In the genomic region with DNA sequence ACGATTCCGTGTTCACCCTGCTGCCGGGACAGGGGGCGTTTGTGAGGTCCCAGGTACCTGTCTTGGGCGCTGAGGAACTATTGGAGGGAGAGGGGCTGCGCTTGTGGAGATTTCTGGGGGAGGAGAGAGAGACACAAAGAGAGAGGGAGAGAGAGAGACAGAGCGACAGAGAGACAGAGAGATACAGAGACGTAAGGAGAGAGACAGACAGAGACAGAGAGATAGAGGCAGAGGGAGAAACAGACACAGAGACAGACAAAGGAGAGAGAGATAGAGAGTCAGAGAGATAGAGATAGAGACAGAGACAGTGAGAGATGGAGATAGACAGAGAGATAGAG, we compare ENCODE assay signal across 14 cellular contexts. TPM values are rescaled to one million over a fixed set of nuclear protein-coding genes. Genes with fewer than 3 reads are reported as not detected.
DNase-seq lines count a peak whose midpoint lies in the region; ATAC-seq and TF ChIP-seq lines count a peak whose summit lies in the region.
"Had no signal": no experiment of that assay in that cellular context is flagged by ENCODE, and none has a peak within 500 bp of the region (broad histone marks: within the 10 kb centered on the region; RNA-seq: fewer than 3 reads in every experiment).

No MANE protein-coding gene starts in this region.

- peak overlapping the region; percentile 37 for H3K27ac Mint-ChIP-seq in activated CD4-positive, alpha-beta T cell treated with anti-CD3 and anti-CD28 coated beads, Interleukin-2, amount 10 ng/mL, durations not matched to agents 7 days and 5 days
- H3K27ac Mint-ChIP-seq in dendritic cell treated with granulocyte-macrophage colony-stimulating factor and Interleukin-4, amounts not matched to agents 40 ng/mL and 50 ng/mL, for 4 days, result peak overlapping the region; percentile 9
- no peak overlapping the region for H3K27ac Mint-ChIP-seq in nephron

- intact Hi-C loops in dendritic cell treated with granulocyte-macrophage colony-stimulating factor and Interleukin-4, amounts not matched to agents 40 ng/mL and 50 ng/mL, for 4 days (cut with micrococcal nuclease), result no loop called here

- no peak overlapping the region for H3K4me3 ChIP-seq in HEK293 (ENCODE audit: low read depth, low read length)
- H3K4me3 ChIP-seq: SJCRH30, testis had no signal

- H3K36me3 ChIP-seq in HEK293 (ENCODE audit: control insufficient read depth in 2 of 2, insufficient read depth in 1 of 2, low read length in 2 of 2), result no peaks in the 10 kb centered on the region
- H3K36me3 ChIP-seq: SJCRH30 had no signal

- H3K9me3 Mint-ChIP-seq in activated CD4-positive, alpha-beta T cell treated with anti-CD3 and anti-CD28 coated beads, Interleukin-2, amount 10 ng/mL, durations not matched to agents 7 days and 5 days, result no peaks in the 10 kb centered on the region
- no peaks in the 10 kb centered on the region for H3K9me3 Mint-ChIP-seq in dendritic cell treated with granulocyte-macrophage colony-stimulating factor and Interleukin-4, amounts not matched to agents 40 ng/mL and 50 ng/mL, for 4 days
- peaks cover 8% of the 10 kb centered on the region for H3K9me3 Mint-ChIP-seq in nephron

- no peak overlapping the region for H3K27ac ChIP-seq in HEK293 (ENCODE audit: extremely low read depth, low read depth, low read length)
- H3K27ac ChIP-seq: KMS-11, SJCRH30, testis had no signal

- POLR2A ChIA-PET in activated CD4-positive, alpha-beta T cell treated with anti-CD3 and anti-CD28 coated beads, Interleukin-2, amount 10 ng/mL, durations not matched to agents 7 days and 5 days (lab: Charles Lee), result no interaction called here
- POLR2A ChIA-PET in HEK293 (lab: Yijun Ruan, JAX), result no interaction called here

- H3K4me1 ChIP-seq in HEK293 (ENCODE audit: control insufficient read depth, insufficient read depth, low read length), result no peaks in the 10 kb centered on the region
- H3K4me1 ChIP-seq: SJCRH30, testis had no signal

- peaks cover 13% of the 10 kb centered on the region for H3K27me3 Mint-ChIP-seq in activated CD4-positive, alpha-beta T cell treated with anti-CD3 and anti-CD28 coated beads, Interleukin-2, amount 10 ng/mL, durations not matched to agents 7 days and 5 days
- no peaks in the 10 kb centered on the region for H3K27me3 Mint-ChIP-seq in dendritic cell treated with granulocyte-macrophage colony-stimulating factor and Interleukin-4, amounts not matched to agents 40 ng/mL and 50 ng/mL, for 4 days
- H3K27me3 Mint-ChIP-seq in nephron (ENCODE audit: low read depth), result peaks cover 78% of the 10 kb centered on the region

- H3K4me1 Mint-ChIP-seq in activated CD4-positive, alpha-beta T cell treated with anti-CD3 and anti-CD28 coated beads, Interleukin-2, amount 10 ng/mL, durations not matched to agents 7 days and 5 days, result peaks cover 31% of the 10 kb centered on the region
- H3K4me1 Mint-ChIP-seq in dendritic cell treated with granulocyte-macrophage colony-stimulating factor and Interleukin-4, amounts not matched to agents 40 ng/mL and 50 ng/mL, for 4 days (ENCODE audit: low read depth), result peaks cover 64% of the 10 kb centered on the region
- peaks cover 5% of the 10 kb centered on the region for H3K4me1 Mint-ChIP-seq in nephron

- peaks cover 8% of the 10 kb centered on the region for H3K36me3 Mint-ChIP-seq in activated CD4-positive, alpha-beta T cell treated with anti-CD3 and anti-CD28 coated beads, Interleukin-2, amount 10 ng/mL, durations not matched to agents 7 days and 5 days (ENCODE audit: low read depth)
- peaks cover 75% of the 10 kb centered on the region for H3K36me3 Mint-ChIP-seq in dendritic cell treated with granulocyte-macrophage colony-stimulating factor and Interleukin-4, amounts not matched to agents 40 ng/mL and 50 ng/mL, for 4 days (ENCODE audit: low read depth)
- peaks cover 4% of the 10 kb centered on the region for H3K36me3 Mint-ChIP-seq in nephron (ENCODE audit: low read depth)

- DNase-seq in activated CD4-positive, alpha-beta T cell treated with anti-CD3 and anti-CD28 coated beads, Interleukin-2, amount 10 ng/mL, durations not matched to agents 7 days and 5 days, result no peak
- no peak for DNase-seq in activated CD4-positive, alpha-beta T cell treated with anti-CD3 and anti-CD28 coated beads, Interleukin-2, amount 50 U/mL, for 48 hours
- DNase-seq in G401 (ENCODE audit: low spot score), result no peak
- no peak for DNase-seq in NCI-H2196 (lab: John Stamatoyannopoulos, UW; ENCODE audit: unreplicated experiment)
- DNase-seq: erythroblast, NCI-H446 treated with DMSO at 0.1 percent for 48 hours, SJCRH30, testis had no signal

- no peak for ATAC-seq in GM19023 (IDR thresholded peaks at IDR 0.05; ENCODE audit: unreplicated experiment)

- no peaks in the 10 kb centered on the region for H3K9me3 ChIP-seq in HEK293 (ENCODE audit: control insufficient read depth, insufficient read depth, low read depth, low read length)
- H3K9me3 ChIP-seq: SJCRH30, testis had no signal

- CTCF ChIA-PET in activated CD4-positive, alpha-beta T cell treated with anti-CD3 and anti-CD28 coated beads, Interleukin-2, amount 10 ng/mL, durations not matched to agents 7 days and 5 days (lab: Charles Lee), result no interaction called here
- CTCF ChIA-PET in HEK293 (lab: Yijun Ruan, JAX), result interaction anchor here (0.7 kb wide), 1 partner anchor 348 kb away, joined by 4 read pairs; no protein-coding TSS in a partner anchor

- TF ChIP-seq CTCF in HEK293 (tag by site-specific recombination; IDR thresholded peaks at IDR 0.05) (no peak), nephron (IDR thresholded peaks at IDR 0.05; ENCODE audit: unreplicated experiment in 3 of 3) (no peak)

- in situ Hi-C loops in G401 (cut with HindIII; ENCODE audit: low sequenced_read_pairs), result no loop called here

- H3K4me3 Mint-ChIP-seq in activated CD4-positive, alpha-beta T cell treated with anti-CD3 and anti-CD28 coated beads, Interleukin-2, amount 10 ng/mL, durations not matched to agents 7 days and 5 days, result peak overlapping the region; percentile 73
- H3K4me3 Mint-ChIP-seq in dendritic cell treated with granulocyte-macrophage colony-stimulating factor and Interleukin-4, amounts not matched to agents 40 ng/mL and 50 ng/mL, for 4 days, result peak overlapping the region; percentile 2
- H3K4me3 Mint-ChIP-seq in nephron, result peak overlapping the region; percentile 52 to 75 (median 56)

TF ChIP-seq in HEK293, 187 proteins besides CTCF, POLR2A, EP300 and RAD21:
- TF ChIP-seq, protein P1, sequence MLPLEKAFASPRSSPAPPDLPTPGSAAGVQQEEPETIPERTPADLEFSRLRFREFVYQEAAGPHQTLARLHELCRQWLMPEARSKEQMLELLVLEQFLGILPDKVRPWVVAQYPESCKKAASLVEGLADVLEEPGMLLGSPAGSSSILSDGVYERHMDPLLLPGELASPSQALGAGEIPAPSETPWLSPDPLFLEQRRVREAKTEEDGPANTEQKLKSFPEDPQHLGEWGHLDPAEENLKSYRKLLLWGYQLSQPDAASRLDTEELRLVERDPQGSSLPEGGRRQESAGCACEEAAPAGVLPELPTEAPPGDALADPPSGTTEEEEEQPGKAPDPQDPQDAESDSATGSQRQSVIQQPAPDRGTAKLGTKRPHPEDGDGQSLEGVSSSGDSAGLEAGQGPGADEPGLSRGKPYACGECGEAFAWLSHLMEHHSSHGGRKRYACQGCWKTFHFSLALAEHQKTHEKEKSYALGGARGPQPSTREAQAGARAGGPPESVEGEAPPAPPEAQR (tag by site-specific recombination; IDR thresholded peaks at IDR 0.05), result no peak
- TF ChIP-seq, protein P2, sequence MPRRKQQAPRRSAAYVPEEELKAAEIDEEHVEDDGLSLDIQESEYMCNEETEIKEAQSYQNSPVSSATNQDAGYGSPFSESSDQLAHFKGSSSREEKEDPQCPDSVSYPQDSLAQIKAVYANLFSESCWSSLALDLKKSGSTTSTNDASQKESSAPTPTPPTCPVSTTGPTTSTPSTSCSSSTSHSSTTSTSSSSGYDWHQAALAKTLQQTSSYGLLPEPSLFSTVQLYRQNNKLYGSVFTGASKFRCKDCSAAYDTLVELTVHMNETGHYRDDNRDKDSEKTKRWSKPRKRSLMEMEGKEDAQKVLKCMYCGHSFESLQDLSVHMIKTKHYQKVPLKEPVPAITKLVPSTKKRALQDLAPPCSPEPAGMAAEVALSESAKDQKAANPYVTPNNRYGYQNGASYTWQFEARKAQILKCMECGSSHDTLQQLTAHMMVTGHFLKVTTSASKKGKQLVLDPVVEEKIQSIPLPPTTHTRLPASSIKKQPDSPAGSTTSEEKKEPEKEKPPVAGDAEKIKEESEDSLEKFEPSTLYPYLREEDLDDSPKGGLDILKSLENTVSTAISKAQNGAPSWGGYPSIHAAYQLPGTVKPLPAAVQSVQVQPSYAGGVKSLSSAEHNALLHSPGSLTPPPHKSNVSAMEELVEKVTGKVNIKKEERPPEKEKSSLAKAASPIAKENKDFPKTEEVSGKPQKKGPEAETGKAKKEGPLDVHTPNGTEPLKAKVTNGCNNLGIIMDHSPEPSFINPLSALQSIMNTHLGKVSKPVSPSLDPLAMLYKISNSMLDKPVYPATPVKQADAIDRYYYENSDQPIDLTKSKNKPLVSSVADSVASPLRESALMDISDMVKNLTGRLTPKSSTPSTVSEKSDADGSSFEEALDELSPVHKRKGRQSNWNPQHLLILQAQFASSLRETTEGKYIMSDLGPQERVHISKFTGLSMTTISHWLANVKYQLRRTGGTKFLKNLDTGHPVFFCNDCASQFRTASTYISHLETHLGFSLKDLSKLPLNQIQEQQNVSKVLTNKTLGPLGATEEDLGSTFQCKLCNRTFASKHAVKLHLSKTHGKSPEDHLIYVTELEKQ (tag by site-specific recombination; IDR thresholded peaks at IDR 0.05; ENCODE audit: borderline replicate concordance), result no peak
- TF ChIP-seq SP7 (tag by site-specific recombination; IDR thresholded peaks at IDR 0.05), result no peak
- TF ChIP-seq ZNF596 (tag by site-specific recombination; IDR thresholded peaks at IDR 0.05), result peak; percentile 41; the same call in 1 of the 2 replicates
- TF ChIP-seq YY1 (tag by site-specific recombination; IDR thresholded peaks at IDR 0.05), result no peak
- no peak for TF ChIP-seq GFI1B (tag by site-specific recombination; IDR thresholded peaks at IDR 0.05)
- TF ChIP-seq, protein P3, sequence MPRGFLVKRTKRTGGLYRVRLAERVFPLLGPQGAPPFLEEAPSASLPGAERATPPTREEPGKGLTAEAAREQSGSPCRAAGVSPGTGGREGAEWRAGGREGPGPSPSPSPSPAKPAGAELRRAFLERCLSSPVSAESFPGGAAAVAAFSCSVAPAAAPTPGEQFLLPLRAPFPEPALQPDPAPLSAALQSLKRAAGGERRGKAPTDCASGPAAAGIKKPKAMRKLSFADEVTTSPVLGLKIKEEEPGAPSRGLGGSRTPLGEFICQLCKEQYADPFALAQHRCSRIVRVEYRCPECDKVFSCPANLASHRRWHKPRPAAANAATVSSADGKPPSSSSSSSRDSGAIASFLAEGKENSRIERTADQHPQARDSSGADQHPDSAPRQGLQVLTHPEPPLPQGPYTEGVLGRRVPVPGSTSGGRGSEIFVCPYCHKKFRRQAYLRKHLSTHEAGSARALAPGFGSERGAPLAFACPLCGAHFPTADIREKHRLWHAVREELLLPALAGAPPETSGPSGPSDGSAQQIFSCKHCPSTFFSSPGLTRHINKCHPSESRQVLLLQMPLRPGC (tag by site-specific recombination; IDR thresholded peaks at IDR 0.05), result no peak

RNA-seq across cellular contexts. Expression of a gene that starts 24.5 kb away (rescaled TPM):
- total RNA-seq in activated CD4-positive, alpha-beta T cell treated with anti-CD3 and anti-CD28 coated beads, Interleukin-2, amount 10 ng/mL, durations not matched to agents 7 days and 5 days, result 1 to 10 TPM; 2.9 to 3.1 TPM
- total RNA-seq in G401 (2014; rRNA removed; shearing (Covaris generic)), result 0.03 TPM in 1 of 2 replicates, not detected in the other
- total RNA-seq: A673, SJCRH30 had no signal

Comparison
In these comparisons a context has a peak if more than half of its experiments do, and no peak if none do; other contexts are left out.
1. H3K27ac Mint-ChIP-seq: peak in activated CD4-positive, alpha-beta T cell treated with anti-CD3 and anti-CD28 coated beads, Interleukin-2, amount 10 ng/mL, durations not matched to agents 7 days and 5 days (single experiment) and dendritic cell treated with granulocyte-macrophage colony-stimulating factor and Interleukin-4, amounts not matched to agents 40 ng/mL and 50 ng/mL, for 4 days (single experiment); none in nephron (0 of 3).
2. H3K4me3 Mint-ChIP-seq: peak in every context shown above with its lines; median percentile 73 in activated CD4-positive, alpha-beta T cell treated with anti-CD3 and anti-CD28 coated beads, Interleukin-2, amount 10 ng/mL, durations not matched to agents 7 days and 5 days; 56 in nephron; 2 in dendritic cell treated with granulocyte-macrophage colony-stimulating factor and Interleukin-4, amounts not matched to agents 40 ng/mL and 50 ng/mL, for 4 days.